ENCODE assay signal across 8 cellular contexts in the genomic region with DNA sequence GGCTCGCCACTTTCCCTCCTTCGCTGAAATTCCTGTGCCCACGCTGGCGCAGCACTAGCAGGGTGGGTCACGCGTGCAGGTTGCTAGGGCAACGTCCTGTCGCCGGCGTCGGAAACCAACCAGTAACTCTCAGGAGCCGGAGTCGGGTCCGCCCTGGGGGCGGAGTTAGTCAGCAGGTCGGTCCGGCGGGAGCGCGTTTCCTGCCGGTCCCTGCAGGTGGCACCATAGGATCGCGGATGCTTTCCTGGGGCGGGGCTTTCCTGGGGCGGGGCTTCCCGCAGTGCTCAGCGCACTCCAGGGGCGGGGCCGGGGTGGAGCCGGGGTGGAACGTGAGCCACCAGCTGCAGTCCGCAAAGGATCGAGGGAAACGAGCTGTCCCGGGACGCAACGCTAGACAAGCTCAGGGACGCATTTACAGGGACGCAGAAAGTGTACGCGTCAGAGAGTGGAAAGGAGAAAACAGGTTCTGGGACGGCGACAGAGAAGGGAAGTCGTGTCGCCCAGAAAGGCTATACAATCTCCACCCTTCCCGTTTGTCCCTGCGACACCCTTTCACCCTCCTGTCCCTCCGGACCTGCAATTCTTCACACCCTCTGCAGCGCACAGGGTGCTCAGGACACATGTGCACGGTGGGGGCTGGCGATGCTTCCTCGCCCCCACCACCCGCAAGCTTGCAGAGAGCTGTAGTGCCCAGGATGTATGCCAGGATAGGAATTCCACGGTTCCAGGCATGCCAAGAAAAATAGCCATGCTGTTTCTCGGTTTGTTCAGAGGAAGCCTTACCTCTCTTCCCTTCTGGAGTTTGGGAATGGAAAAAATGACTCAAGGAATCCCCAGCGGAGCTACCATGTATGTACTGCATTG. TPM values are rescaled to one million over a fixed set of nuclear protein-coding genes. Genes with fewer than 3 reads are reported as not detected.
A peak's percentile ranks its signal among the peaks of the same experiment; 100 is the strongest.
DNase-seq lines count a peak whose midpoint lies in the region; ATAC-seq and TF ChIP-seq lines count a peak whose summit lies in the region.

No MANE protein-coding gene starts in this region.

- peak; percentile 87 for TF ChIP-seq CTCF in PC-3 (conservative IDR thresholded peaks at IDR 0.05; ENCODE audit: low read depth, low read length)
- peak; percentile 66 for TF ChIP-seq CTCF in epithelial cell of proximal tubule (conservative IDR thresholded peaks at IDR 0.05; ENCODE audit: low read depth, low read length)

- no peaks in the 10 kb centered on the region for H3K9me2 ChIP-seq in PC-3 (replicated peaks; ENCODE audit: low read length)

- H3K4me1 ChIP-seq in PC-3 (ENCODE audit: insufficient read depth, low read length) (peaks cover 41% of the 10 kb centered on the region), mucosa of rectum (ENCODE audit: control insufficient read depth in 2 of 2, insufficient read depth in 2 of 2, low read length in 2 of 2) (peaks cover 35% of the 10 kb centered on the region in 2 donors)

- H3K9me3 ChIP-seq in PC-3 (ENCODE audit: low read length) (no peaks in the 10 kb centered on the region), mucosa of rectum (ENCODE audit: control insufficient read depth in 2 of 2, low read length in 2 of 2) (no peaks in the 10 kb centered on the region)

- intact Hi-C loops in PC-3 (cut with micrococcal nuclease) = loop anchor here (1.0 to 10.0 kb wide), 7 partner anchors 49 to 592 kb away; partner anchors contain the start of genes CBX1 and HOXB8

- POLR2A ChIA-PET in PC-3 (lab: Charles Lee; ENCODE audit: unreplicated experiment) = interaction anchor here (0.5 to 1.0 kb wide), 7 partner anchors 21 to 297 kb away, joined by 3 to 8 read pairs (median 4); no protein-coding TSS in a partner anchor

- H3K36me3 ChIP-seq in PC-3 (ENCODE audit: low read depth, low read length) (no peaks in the 10 kb centered on the region), mucosa of rectum (ENCODE audit: control insufficient read depth in 2 of 2, insufficient read depth in 2 of 2, low read length in 2 of 2) (no peaks in the 10 kb centered on the region)

- H3K4me3 ChIP-seq in PC-3 (ENCODE audit: low read length) (peak overlapping the region; percentile 72), epithelial cell of proximal tubule (ENCODE audit: low read depth, low read length) (peak overlapping the region; percentile 60), mucosa of rectum (ENCODE audit: low read length in 2 of 2) (peak overlapping the region; percentile 74 to 90)

- ATAC-seq in GM21723 (IDR thresholded peaks at IDR 0.05; ENCODE audit: unreplicated experiment) (peak; percentile 72), PC-3 (peak; percentile 63)

- H3K27ac ChIP-seq in PC-3 (ENCODE audit: low read length) (peak overlapping the region; percentile 88), mucosa of rectum (ENCODE audit: low read depth in 2 of 2, low read length in 2 of 2) (peak overlapping the region; percentile 38 to 65)

- H3K4me2 ChIP-seq in PC-3 (ENCODE audit: low read length) = peak overlapping the region; percentile 99

- peaks cover 6% of the 10 kb centered on the region for H3F3A ChIP-seq in PC-3 (ENCODE audit: low read length, unreplicated experiment)

- no peaks in the 10 kb centered on the region for H4K20me1 ChIP-seq in PC-3 (ENCODE audit: low read length)

- DNase-seq in DMS153 (lab: John Stamatoyannopoulos, UW) (peak; percentile 83), KBM-7 (peak; percentile 95), PC-3 (peak; percentile 99), epithelial cell of proximal tubule (ENCODE audit: low read depth) (peak; percentile 70)
- peak; percentile 99 for DNase-seq in activated T-cell treated with anti-CD3 and anti-CD28 coated beads, Interleukin-2, amount 50 U/mL, for 1 hour
- peak; percentile 95 for DNase-seq in stimulated activated CD8-positive, alpha-beta memory T cell treated with anti-CD3 and anti-CD28 coated beads, Interleukin-4, amount 100 ng/mL, for 24 hours (ENCODE audit: low read depth)

- H3K9ac ChIP-seq in PC-3 (ENCODE audit: low read length) = peak overlapping the region; percentile 84
- H3K9ac ChIP-seq in mucosa of rectum (ENCODE audit: low read depth in 1 of 2, low read length in 2 of 2) = peak overlapping the region; percentile 38 to 69

- H3K27me3 ChIP-seq in PC-3 (ENCODE audit: low read length) (no peaks in the 10 kb centered on the region), mucosa of rectum (ENCODE audit: control insufficient read depth in 2 of 2, insufficient read depth in 2 of 2, low read length in 2 of 2) (peaks cover 2 to 3% of the 10 kb centered on the region in 2 donors)

- no peaks in the 10 kb centered on the region for H3K79me2 ChIP-seq in PC-3 (ENCODE audit: low read length)

- in situ Hi-C loops in KBM-7 (cut with MboI; ENCODE audit: low pct_unique_long_range_greater_than_20kb, low sequenced_read_pairs) = no loop called here

- CTCF ChIA-PET in PC-3 (lab: Charles Lee) = interaction anchor here (0.6 to 2.4 kb wide), 28 partner anchors 13 to 890 kb away, joined by 3 to 42 read pairs (median 4); partner anchors contain the start of genes CDK5RAP3, NFE2L1 and SNX11

- peak overlapping the region; percentile 95 for H2AFZ ChIP-seq in PC-3 (ENCODE audit: low read length)

- TSS peak; percentile 33 for BruUV-seq in PC-3 (replicated peaks; lab: Mats Ljungman, UMichigan)

RNA-seq across cellular contexts. Expression of gene COPZ2, which starts 12.3 kb away (rescaled TPM):
- 0.63 and 1.3 TPM in 2 replicates for total RNA-seq in PC-3 (2014; rRNA removed)
- 2.6 and 8.0 TPM in 2 replicates for total RNA-seq in epithelial cell of proximal tubule

RNA-seq across cellular contexts. Expression of gene NFE2L1, which starts 22.9 kb away (rescaled TPM):
- total RNA-seq in PC-3 (2014; rRNA removed) = 45.1 and 72.6 TPM in 2 replicates
- total RNA-seq in epithelial cell of proximal tubule = 69.1 and 79.6 TPM in 2 replicates

RNA-seq across cellular contexts. Expression of gene CDK5RAP3, which starts 54.4 kb away (rescaled TPM):
- 193 and 209 TPM in 2 replicates for total RNA-seq in PC-3 (2014; rRNA removed)
- 71.0 and 111 TPM in 2 replicates for total RNA-seq in epithelial cell of proximal tubule

Comparison
In these comparisons a context has a peak if more than half of its experiments do, and no peak if none do; other contexts are left out.
1. Peak in every context shown above with its lines: DNase-seq, ATAC-seq, H3K4me3 ChIP-seq and H3K27ac ChIP-seq.